Comparison of ENCODE assay signal across 16 cellular contexts in genomic region chr22:32546480-32546879, GRCh38.
DNase-seq lines count a peak whose midpoint lies in the region; ATAC-seq and TF ChIP-seq lines count a peak whose summit lies in the region.
"Had no signal": no experiment of that assay in that cellular context is flagged by ENCODE, and none has a peak within 500 bp of the region (broad histone marks: within the 10 kb centered on the region; RNA-seq: fewer than 3 reads in every experiment).

No MANE protein-coding gene starts in this region.

- ATAC-seq in lower lobe of right lung (peak; percentile 55), upper lobe of left lung (ENCODE audit: low FRiP score in 2 of 2) (peak; percentile 39 to 58), HG03095 (IDR thresholded peaks at IDR 0.05; ENCODE audit: unreplicated experiment) (no peak)
- ATAC-seq: activated naive CD4-positive, alpha-beta T cell treated with anti-CD3 and anti-CD28 coated beads, Interleukin-2, amount 50 U/mL, for 72 hours had no signal

- 76% methylated on average over 5 of the region's 5 CpGs for WGBS in esophagus muscularis mucosa
- 38 to 50% methylated on average over 5 of the region's 5 CpGs for WGBS in upper lobe of left lung, 2 donors

- H3K36me3 ChIP-seq in esophagus muscularis mucosa = no peaks in the 10 kb centered on the region
- H3K36me3 ChIP-seq in lower lobe of right lung = no peaks in the 10 kb centered on the region
- H3K36me3 ChIP-seq in upper lobe of left lung = no peaks in the 10 kb centered on the region

- TF ChIP-seq CTCF in esophagus muscularis mucosa (IDR thresholded peaks at IDR 0.05) = no peak
- no peak for TF ChIP-seq CTCF in lower lobe of right lung (IDR thresholded peaks at IDR 0.05)
- TF ChIP-seq CTCF in upper lobe of left lung (IDR thresholded peaks at IDR 0.05) = no peak

- peak; percentile 45 for DNase-seq in OCI-M1 (lab: John Stamatoyannopoulos, UW)
- no peak for DNase-seq in esophagus muscularis mucosa (ENCODE audit: extremely low spot score)
- DNase-seq in lower lobe of right lung = no peak
- DNase-seq in upper lobe of left lung = no peak
- no peak for DNase-seq in NCI-H2196 (lab: John Stamatoyannopoulos, UW; ENCODE audit: unreplicated experiment)
- no peak for DNase-seq in substantia nigra (lab: John Stamatoyannopoulos, UW)
- DNase-seq in D341Med (ENCODE audit: low spot score) = no peak
- DNase-seq: activated CD4-positive, alpha-beta T cell treated with anti-CD3 and anti-CD28 coated beads, Interleukin-2, amount 50 U/mL, for 48 hours; COR-L47; dorsolateral prefrontal cortex; GF-D8; head of caudate nucleus; NCI-H1930; stimulated activated CD4-positive, alpha-beta T cell treated with anti-CD3 and anti-CD28 coated beads, Interleukin-2, amount 100 ng/mL, for 24 hours had no signal

- H3K9me3 ChIP-seq in esophagus muscularis mucosa (no peaks in the 10 kb centered on the region), lower lobe of right lung (no peaks in the 10 kb centered on the region), upper lobe of left lung (no peaks in the 10 kb centered on the region)

- intact Hi-C loops in esophagus muscularis mucosa (cut with DNase I) (no loop called here), lower lobe of right lung (cut with DNase I) (no loop called here)

- H3K27me3 ChIP-seq in esophagus muscularis mucosa = no peaks in the 10 kb centered on the region
- no peaks in the 10 kb centered on the region for H3K27me3 ChIP-seq in lower lobe of right lung (ENCODE audit: low read depth)
- no peaks in the 10 kb centered on the region for H3K27me3 ChIP-seq in upper lobe of left lung
- H3K27me3 ChIP-seq: dorsolateral prefrontal cortex had no signal

- H3K4me3 ChIP-seq in esophagus muscularis mucosa = no peak overlapping the region
- no peak overlapping the region for H3K4me3 ChIP-seq in lower lobe of right lung
- H3K4me3 ChIP-seq in upper lobe of left lung = no peak overlapping the region
- H3K4me3 ChIP-seq: dorsolateral prefrontal cortex had no signal

- no peak for TF ChIP-seq EP300 in esophagus muscularis mucosa (IDR thresholded peaks at IDR 0.05)
- peak in 1 of 4 donors; percentile 18 for TF ChIP-seq EP300 in upper lobe of left lung (IDR thresholded peaks at IDR 0.05)

- peaks cover 26 to 42% (median 39%) of the 10 kb centered on the region in 4 donors for H3K4me1 ChIP-seq in esophagus muscularis mucosa
- H3K4me1 ChIP-seq in lower lobe of right lung = peaks cover 35% of the 10 kb centered on the region
- peaks cover 26 to 33% (median 30%) of the 10 kb centered on the region in 4 donors for H3K4me1 ChIP-seq in upper lobe of left lung

- H3K27ac ChIP-seq in esophagus muscularis mucosa (replicated peaks in 1 of 4) = peak overlapping the region in 3 of 4 donors; percentile 28 to 63 (median 34)
- H3K27ac ChIP-seq in lower lobe of right lung = peak overlapping the region; percentile 76
- H3K27ac ChIP-seq in upper lobe of left lung = peak overlapping the region; percentile 64 to 89 (median 72)
- H3K27ac ChIP-seq in substantia nigra (ENCODE audit: low read depth, low read length, poor library complexity, severe bottlenecking) = no peak overlapping the region
- H3K27ac ChIP-seq: dorsolateral prefrontal cortex had no signal

- no peak for TF ChIP-seq POLR2A in esophagus muscularis mucosa (IDR thresholded peaks at IDR 0.05; ENCODE audit: low read depth)
- TF ChIP-seq POLR2A in upper lobe of left lung (IDR thresholded peaks at IDR 0.05) = no peak
